8 cellular contexts compared by ENCODE assay signal in the genomic region with DNA sequence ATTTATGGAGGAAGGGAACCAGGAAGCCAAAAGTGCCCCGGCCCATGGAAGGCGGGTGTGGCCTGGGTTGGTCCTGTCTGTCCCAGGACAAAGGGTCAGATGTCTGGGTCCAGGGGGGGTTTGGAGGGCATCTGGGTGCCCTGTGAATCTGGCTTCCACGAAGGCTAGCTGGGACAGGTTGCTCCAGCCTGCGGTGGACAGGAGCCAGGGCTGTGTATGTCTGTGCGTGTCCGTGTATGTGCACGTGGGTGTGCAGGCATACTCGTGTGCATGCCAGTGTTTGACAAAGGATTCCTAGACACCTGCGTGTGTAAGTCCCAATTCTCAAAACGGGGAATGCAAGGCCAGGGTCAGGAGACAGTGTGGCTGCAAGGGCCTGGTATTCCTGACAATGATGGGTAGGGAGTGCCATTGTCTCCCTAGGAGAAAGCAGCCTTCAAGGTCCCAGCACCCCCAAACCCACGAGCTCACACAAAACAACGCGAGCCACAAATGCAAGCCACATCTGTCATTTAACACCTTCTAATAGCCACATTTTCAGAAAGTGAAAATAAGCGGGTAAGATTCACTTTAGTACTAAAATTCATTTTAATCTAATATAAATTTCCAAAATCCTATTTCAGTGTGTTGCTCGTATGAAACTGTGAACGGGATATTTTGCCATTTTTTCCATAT.
DNase-seq lines count a peak whose midpoint lies in the region; ATAC-seq and TF ChIP-seq lines count a peak whose summit lies in the region.

No MANE protein-coding gene starts in this region.

- H3K4me1 ChIP-seq in Peyer's patch: peaks cover 0 to 65% (median 29%) of the 10 kb centered on the region in 4 donors
- H3K4me1 ChIP-seq in ovary (ENCODE audit: insufficient read depth): peaks cover 33% of the 10 kb centered on the region

- H3K4me1 Mint-ChIP-seq in CD4-positive, alpha-beta T cell (ENCODE audit: low read depth): peaks cover 59% of the 10 kb centered on the region

- H3K27ac ChIP-seq in CD4-positive, alpha-beta T cell (ENCODE audit: low read depth, low read length): peak overlapping the region; percentile 68
- peak overlapping the region; percentile 96 to 99 (median 98) for H3K27ac ChIP-seq in Peyer's patch
- peak overlapping the region; percentile 94 for H3K27ac ChIP-seq in epithelial cell of prostate
- peak overlapping the region; percentile 95 to 100 for H3K27ac ChIP-seq in ovary

- H3K9me3 Mint-ChIP-seq in CD4-positive, alpha-beta T cell: no peaks in the 10 kb centered on the region

- H3K4me3 ChIP-seq in Peyer's patch (peak overlapping the region in 3 of 4 donors; percentile 65 to 97 (median 68)), ovary (peak overlapping the region; percentile 87)

- H3K36me3 ChIP-seq in Peyer's patch (no peaks in the 10 kb centered on the region), ovary (no peaks in the 10 kb centered on the region)

- no peak for TF ChIP-seq CTCF in CD4-positive, alpha-beta T cell (IDR thresholded peaks at IDR 0.05)
- TF ChIP-seq CTCF in Peyer's patch (IDR thresholded peaks at IDR 0.05) (no peak), ovary (IDR thresholded peaks at IDR 0.05) (no peak)

- H3K36me3 Mint-ChIP-seq in CD4-positive, alpha-beta T cell (ENCODE audit: low read depth): peaks cover 5% of the 10 kb centered on the region

- H3K9me3 ChIP-seq in CD4-positive, alpha-beta T cell (ENCODE audit: control insufficient read depth, low read length): no peaks in the 10 kb centered on the region
- H3K9me3 ChIP-seq in Peyer's patch (no peaks in the 10 kb centered on the region), ovary (no peaks in the 10 kb centered on the region)

- TF ChIP-seq POLR2A in Peyer's patch (IDR thresholded peaks at IDR 0.05): no peak
- TF ChIP-seq POLR2A in ovary (IDR thresholded peaks at IDR 0.05): no peak

- POLR2A ChIA-PET in CD4-positive, alpha-beta T cell (lab: Charles Lee): interaction anchor here (0.6 to 5.7 kb wide), 6 partner anchors 11 to 182 kb away, joined by 3 to 102 read pairs (median 22); no protein-coding TSS in a partner anchor

- peak overlapping the region; percentile 92 for H3K27ac Mint-ChIP-seq in CD4-positive, alpha-beta T cell

- no peaks in the 10 kb centered on the region for H3K27me3 Mint-ChIP-seq in CD4-positive, alpha-beta T cell

- ATAC-seq in CD4-positive, alpha-beta T cell (ENCODE audit: poor library complexity): no peak
- ATAC-seq in GM21390 (IDR thresholded peaks at IDR 0.05; ENCODE audit: unreplicated experiment): no peak

- CTCF ChIA-PET in CD4-positive, alpha-beta T cell (lab: Charles Lee): no interaction called here

- intact Hi-C loops in CD4-positive, alpha-beta T cell (cut with DNase I, micrococcal nuclease): loop anchor here (1.0 to 10.0 kb wide), 4 partner anchors 15 to 811 kb away; a partner anchor contains a TSS
- intact Hi-C loops in ovary (cut with DNase I): no loop called here

- peak in 1 of 10 experiments; percentile 30 for DNase-seq in CD4-positive, alpha-beta T cell
- peak in 2 of 3 donors; percentile 58 to 73 for DNase-seq in Peyer's patch
- no peak for DNase-seq in epithelial cell of prostate (ENCODE audit: low read depth, low spot score)
- peak in 4 of 5 donors; percentile 62 to 75 (median 70) for DNase-seq in ovary
- no peak for DNase-seq in NCI-H187 treated with DMSO at 0.1 percent for 48 hours (lab: John Stamatoyannopoulos, UW)
- no peak for DNase-seq in NCI-H1417 treated with DMSO at 0.1 percent for 48 hours (lab: John Stamatoyannopoulos, UW)
- no peak for DNase-seq in activated CD8-positive, alpha-beta memory T cell treated with anti-CD3 and anti-CD28 coated beads, Interleukin-2, amount 50 U/mL, for 48 hours

- no peaks in the 10 kb centered on the region for H3K27me3 ChIP-seq in CD4-positive, alpha-beta T cell (ENCODE audit: control insufficient read depth, insufficient read depth, low read length)
- no peaks in the 10 kb centered on the region for H3K27me3 ChIP-seq in Peyer's patch
- H3K27me3 ChIP-seq in ovary: no peaks in the 10 kb centered on the region

- TF ChIP-seq EP300 in ovary (IDR thresholded peaks at IDR 0.05): no peak

- WGBS in ovary, 3 donors: 6 to 15% (median 10%) methylated on average over 16 of the region's 16 CpGs

- H3K4me3 Mint-ChIP-seq in CD4-positive, alpha-beta T cell: peak overlapping the region; percentile 95

Comparison
In these comparisons a context has a peak if more than half of its experiments do, and no peak if none do; other contexts are left out.
1. DNase-seq: peak in Peyer's patch (2 of 3) and ovary (4 of 5); none in epithelial cell of prostate (single experiment), NCI-H187 treated with DMSO at 0.1 percent for 48 hours (single experiment), NCI-H1417 treated with DMSO at 0.1 percent for 48 hours (single experiment) and activated CD8-positive, alpha-beta memory T cell treated with anti-CD3 and anti-CD28 coated beads, Interleukin-2, amount 50 U/mL, for 48 hours (single experiment).
2. intact Hi-C loops: an anchor here in CD4-positive, alpha-beta T cell (1.0 to 10.0 kb wide); none called in ovary.
3. Peak in every context shown above with its lines, with median percentiles within 50 percentile points of each other: H3K27ac ChIP-seq.